In genomic region chr18:79868168-79868784, GRCh38 we compare ENCODE assay signal across 20 cellular contexts.
A peak's percentile ranks its signal among the peaks of the same experiment; 100 is the strongest.
DNase-seq lines count a peak whose midpoint lies in the region; ATAC-seq, FAIRE-seq and TF ChIP-seq lines count a peak whose summit lies in the region.
"Had no signal": no experiment of that assay in that cellular context is flagged by ENCODE, and none has a peak within 500 bp of the region (broad histone marks: within the 10 kb centered on the region; RNA-seq: fewer than 3 reads in every experiment).

No MANE protein-coding gene starts in this region.

- TF ChIP-seq EP300 in HepG2 (IDR thresholded peaks at IDR 0.05; ENCODE audit: low read depth in 2 of 2, low read length in 2 of 2) (no peak), HepG2 (CRISPR knock-in tag; IDR thresholded peaks at IDR 0.05; ENCODE audit: borderline replicate concordance) (no peak)

- no peak for TF ChIP-seq CTCF in HepG2 (CRISPR knock-in tag; IDR thresholded peaks at IDR 0.05)
- no peak for TF ChIP-seq CTCF in right lobe of liver (IDR thresholded peaks at IDR 0.05)
- no peak for TF ChIP-seq CTCF in neural crest cell (conservative IDR thresholded peaks at IDR 0.05)
- TF ChIP-seq CTCF in upper lobe of right lung (IDR thresholded peaks at IDR 0.05), result no peak

- no peak overlapping the region for H2AFZ ChIP-seq in HepG2 (ENCODE audit: low read length)

- no peak overlapping the region for H3K4me3 Mint-ChIP-seq in activated CD4-positive, alpha-beta memory T cell treated with anti-CD3 and anti-CD28 coated beads for 36 hours
- no peak overlapping the region for H3K4me3 Mint-ChIP-seq in neural crest cell
- H3K4me3 Mint-ChIP-seq: HFFc6 had no signal

- H3K9ac ChIP-seq in HepG2 (ENCODE audit: insufficient read depth, low read depth, low read length), result no peak overlapping the region
- H3K9ac ChIP-seq: KMS-11 had no signal

- H3K4me3 ChIP-seq in HepG2 (replicated peaks in 1 of 3; ENCODE audit: insufficient read depth in 1 of 3, low read depth in 2 of 3, low read length in 3 of 3) (no peak overlapping the region), right lobe of liver (no peak overlapping the region), upper lobe of right lung (no peak overlapping the region)

- no peak for FAIRE-seq in HepG2 (lab: Jason Lieb, UNC)
- FAIRE-seq: H1, RCC 7860 had no signal

- DNase-seq in HepG2 (ENCODE audit: low spot score) (no peak), right lobe of liver (no peak), neural crest cell (ENCODE audit: low read depth, low spot score) (no peak), upper lobe of right lung (peak; percentile 63), superior temporal gyrus (ENCODE audit: extremely low spot score) (no peak), SIG-M5 treated with dmso at 0.1 percent for 504 hours (lab: John Stamatoyannopoulos, UW; ENCODE audit: unreplicated experiment) (no peak)
- peak; percentile 2 for DNase-seq in activated CD4-positive, alpha-beta memory T cell treated with anti-CD3 and anti-CD28 coated beads for 36 hours
- DNase-seq: C1 segment of cervical spinal cord, COR-L47, DMS153, EL, HFFc6, NCI-H1092 treated with DMSO at 0.1 percent for 48 hours, NCI-H1694 treated with DMSO at 0.1 percent for 48 hours, NCI-H446 treated with DMSO at 0.1 percent for 48 hours, NCI-H748 treated with DMSO at 0.1 percent for 48 hours had no signal

- H3K27me3 Mint-ChIP-seq in activated CD4-positive, alpha-beta memory T cell treated with anti-CD3 and anti-CD28 coated beads for 36 hours, result no peaks in the 10 kb centered on the region
- no peaks in the 10 kb centered on the region for H3K27me3 Mint-ChIP-seq in neural crest cell (ENCODE audit: low read depth)

- no peaks in the 10 kb centered on the region for H3K4me1 Mint-ChIP-seq in activated CD4-positive, alpha-beta memory T cell treated with anti-CD3 and anti-CD28 coated beads for 36 hours (ENCODE audit: low read depth)
- H3K4me1 Mint-ChIP-seq in neural crest cell, result no peaks in the 10 kb centered on the region

- CTCF ChIA-PET in HepG2 (lab: Yijun Ruan, JAX; ENCODE audit: low intra/inter-chr PET ratio, low total read pairs), result no interaction called here
- CTCF ChIA-PET in activated CD4-positive, alpha-beta memory T cell treated with anti-CD3 and anti-CD28 coated beads for 36 hours (lab: Charles Lee), result no interaction called here

- intact Hi-C loops in HepG2 (cut with micrococcal nuclease; ENCODE audit: unreplicated experiment) (no loop called here), right lobe of liver (cut with DNase I) (no loop called here), upper lobe of right lung (cut with DNase I) (no loop called here)
- intact Hi-C loops in activated CD4-positive, alpha-beta memory T cell treated with anti-CD3 and anti-CD28 coated beads for 36 hours (cut with micrococcal nuclease), result no loop called here

- peaks cover 8% of the 10 kb centered on the region for H3K4me1 ChIP-seq in HepG2 (ENCODE audit: insufficient read depth, low read length)
- H3K4me1 ChIP-seq in right lobe of liver, result no peaks in the 10 kb centered on the region
- H3K4me1 ChIP-seq in upper lobe of right lung, result no peaks in the 10 kb centered on the region

- no peak for TF ChIP-seq RAD21 in HepG2 (CRISPR knock-in tag; IDR thresholded peaks at IDR 0.05)

- H3K79me2 ChIP-seq in HepG2 (ENCODE audit: insufficient read depth, low read length), result no peaks in the 10 kb centered on the region

- no peak overlapping the region for H3K4me2 ChIP-seq in HepG2 (ENCODE audit: low read depth, low read length)
- H3K4me2 ChIP-seq: KMS-11 had no signal

- no TSS peak for BruUV-seq in HepG2 (replicated peaks; lab: Mats Ljungman, UMichigan)

- no peaks in the 10 kb centered on the region for H3K9me3 ChIP-seq in HepG2 (ENCODE audit: low read length)
- no peaks in the 10 kb centered on the region for H3K9me3 ChIP-seq in right lobe of liver
- H3K9me3 ChIP-seq in upper lobe of right lung, result no peaks in the 10 kb centered on the region

- H3K36me3 Mint-ChIP-seq in activated CD4-positive, alpha-beta memory T cell treated with anti-CD3 and anti-CD28 coated beads for 36 hours, result no peaks in the 10 kb centered on the region
- H3K36me3 Mint-ChIP-seq in neural crest cell (ENCODE audit: low read depth), result no peaks in the 10 kb centered on the region

- H3K27me3 ChIP-seq in HepG2 (ENCODE audit: control insufficient read depth in 1 of 2, insufficient read depth in 2 of 2, low read length in 2 of 2), result peaks cover 9 to 66% of the 10 kb centered on the region in 2 experiments
- H3K27me3 ChIP-seq in right lobe of liver, result no peaks in the 10 kb centered on the region
- H3K27me3 ChIP-seq in upper lobe of right lung, result peaks cover 8% of the 10 kb centered on the region

- in situ Hi-C loops in HepG2 (cut with HindIII; ENCODE audit: extremely low pct_ligation_motif_present, low pct_unique_long_range_greater_than_20kb), result no loop called here

- no peaks in the 10 kb centered on the region for H3K36me3 ChIP-seq in HepG2 (replicated peaks in 1 of 2; ENCODE audit: control insufficient read depth in 1 of 2, insufficient read depth in 2 of 2, low read length in 2 of 2)
- H3K36me3 ChIP-seq in right lobe of liver, result no peaks in the 10 kb centered on the region
- H3K36me3 ChIP-seq in upper lobe of right lung, result no peaks in the 10 kb centered on the region

- no peak overlapping the region for H3K27ac Mint-ChIP-seq in activated CD4-positive, alpha-beta memory T cell treated with anti-CD3 and anti-CD28 coated beads for 36 hours
- peak overlapping the region; percentile 27 for H3K27ac Mint-ChIP-seq in neural crest cell (ENCODE audit: unreplicated experiment)
- H3K27ac Mint-ChIP-seq: HFFc6 had no signal

- no peaks in the 10 kb centered on the region for H3K9me3 Mint-ChIP-seq in activated CD4-positive, alpha-beta memory T cell treated with anti-CD3 and anti-CD28 coated beads for 36 hours
- H3K9me3 Mint-ChIP-seq in neural crest cell, result no peaks in the 10 kb centered on the region
- H3K9me3 Mint-ChIP-seq: HFFc6 had no signal

- WGBS in HepG2 (ENCODE audit: low lambda C conversion rate), result 43% methylated on average over 17 of the region's 29 CpGs
- WGBS in right lobe of liver (ENCODE audit: insufficient coverage, low coverage, low lambda C conversion rate, missing lambda C conversion rate), result 80% methylated on average over 17 of the region's 29 CpGs

- POLR2A ChIA-PET in HepG2 (lab: Yijun Ruan, JAX), result no interaction called here
- POLR2A ChIA-PET in activated CD4-positive, alpha-beta memory T cell treated with anti-CD3 and anti-CD28 coated beads for 36 hours (lab: Charles Lee), result no interaction called here

- TF ChIP-seq POLR2A in HepG2 (IDR thresholded peaks at IDR 0.05; ENCODE audit: insufficient read depth in 1 of 2, low read depth in 2 of 2, low read length in 2 of 2) (no peak), right lobe of liver (IDR thresholded peaks at IDR 0.05) (no peak)

- ATAC-seq in HepG2 (no peak), right lobe of liver (no peak), upper lobe of right lung (no peak), GM21723 (IDR thresholded peaks at IDR 0.05; ENCODE audit: unreplicated experiment) (no peak)

- H4K20me1 ChIP-seq in HepG2 (ENCODE audit: insufficient read depth, low read length), result no peaks in the 10 kb centered on the region

- H3K27ac ChIP-seq in HepG2 (ENCODE audit: extremely low read length, insufficient read depth, low read length) (no peak overlapping the region), right lobe of liver (no peak overlapping the region), upper lobe of right lung (no peak overlapping the region)
- H3K27ac ChIP-seq: KMS-11 had no signal

TF ChIP-seq in HepG2, 621 proteins besides CTCF, POLR2A, EP300 and RAD21:
- TF ChIP-seq CREB1 (IDR thresholded peaks at IDR 0.05) (peak; percentile 75), CREB1 (CRISPR knock-in tag; IDR thresholded peaks at IDR 0.05) (no peak)
- TF ChIP-seq, protein P1, sequence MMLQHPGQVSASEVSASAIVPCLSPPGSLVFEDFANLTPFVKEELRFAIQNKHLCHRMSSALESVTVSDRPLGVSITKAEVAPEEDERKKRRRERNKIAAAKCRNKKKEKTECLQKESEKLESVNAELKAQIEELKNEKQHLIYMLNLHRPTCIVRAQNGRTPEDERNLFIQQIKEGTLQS (CRISPR knock-in tag; IDR thresholded peaks at IDR 0.05), result no peak

Comparison
In these comparisons a context has a peak if more than half of its experiments do, and no peak if none do; other contexts are left out.
1. DNase-seq: peak in activated CD4-positive, alpha-beta memory T cell treated with anti-CD3 and anti-CD28 coated beads for 36 hours (single experiment) and upper lobe of right lung (single experiment); none in HepG2 (single experiment), right lobe of liver (0 of 3), neural crest cell (single experiment), superior temporal gyrus (single experiment) and SIG-M5 treated with dmso at 0.1 percent for 504 hours (single experiment).